In genomic region chr17:80447790-80448189, GRCh38 we compare ENCODE assay signal across 26 cellular contexts. TPM values are rescaled to one million over a fixed set of nuclear protein-coding genes. Genes with fewer than 3 reads are reported as not detected.
"Had no signal": no experiment of that assay in that cellular context is flagged by ENCODE, and none has a peak within 500 bp of the region (broad histone marks: within the 10 kb centered on the region; RNA-seq: fewer than 3 reads in every experiment).

No MANE protein-coding gene starts in this region.

- H3K27me3 Mint-ChIP-seq: activated CD4-positive, alpha-beta T cell treated with anti-CD3 and anti-CD28 coated beads for 36 hours; activated naive CD4-positive, alpha-beta T cell treated with anti-CD3 and anti-CD28 coated beads, Interleukin-2, amount 50 U/mL, for 24 hours; activated T-cell treated with anti-CD3 and anti-CD28 coated beads, Interleukin-2, amount 50 U/mL, for 24 hours had no signal

- H3K27ac Mint-ChIP-seq: activated CD4-positive, alpha-beta T cell treated with anti-CD3 and anti-CD28 coated beads for 36 hours; activated CD4-positive, alpha-beta T cell treated with anti-CD3 and anti-CD28 coated beads, Interleukin-2, amount 10 ng/mL, durations not matched to agents 7 days and 5 days; activated CD8-positive, alpha-beta T cell treated with anti-CD3 and anti-CD28 coated beads, Interleukin-2, amount 10 ng/mL, durations not matched to agents 7 days and 5 days; activated naive CD4-positive, alpha-beta T cell treated with anti-CD3 and anti-CD28 coated beads, Interleukin-2, amount 50 U/mL, for 24 hours; activated naive CD8-positive, alpha-beta T cell treated with anti-CD3 and anti-CD28 coated beads, Interleukin-2, amount 10 ng/mL, durations not matched to agents 7 days and 5 days; activated T-cell treated with anti-CD3 and anti-CD28 coated beads, Interleukin-2, amount 50 U/mL, for 24 hours; activated T-helper 2 cell treated with anti-CD3 and anti-CD28 coated beads, Interferon-gamma antibody, Interleukin-2, Interleukin-4, amounts not matched to agents 10 μg/mL and 5 μg/mL and 100 μg/mL, durations not matched to agents 14 hours and 24 hours and 36 hours; WTC11 had no signal

- H3K4me3 Mint-ChIP-seq: activated CD4-positive, alpha-beta T cell treated with anti-CD3 and anti-CD28 coated beads for 36 hours; activated CD4-positive, alpha-beta T cell treated with anti-CD3 and anti-CD28 coated beads, Interleukin-2, amount 10 ng/mL, durations not matched to agents 7 days and 5 days; activated CD8-positive, alpha-beta T cell treated with anti-CD3 and anti-CD28 coated beads, Interleukin-2, amount 10 ng/mL, durations not matched to agents 7 days and 5 days; activated naive CD4-positive, alpha-beta T cell treated with anti-CD3 and anti-CD28 coated beads, Interleukin-2, amount 50 U/mL, for 24 hours; activated naive CD8-positive, alpha-beta T cell treated with anti-CD3 and anti-CD28 coated beads, Interleukin-2, amount 10 ng/mL, durations not matched to agents 7 days and 5 days; activated T-cell treated with anti-CD3 and anti-CD28 coated beads, Interleukin-2, amount 50 U/mL, for 24 hours; WTC11 had no signal

- H3K36me3 ChIP-seq: ascending aorta, SJCRH30 had no signal

- ATAC-seq: activated CD4-positive, alpha-beta T cell treated with anti-CD3 and anti-CD28 coated beads for 36 hours; activated CD4-positive, CD25-positive, alpha-beta regulatory T cell treated with anti-CD3 and anti-CD28 coated beads, Interleukin-2, amount 50 U/mL, for 24 hours; activated CD8-positive, alpha-beta T cell treated with anti-CD3 and anti-CD28 coated beads, Interleukin-2, amount 10 ng/mL, durations not matched to agents 7 days and 5 days; Panc1; WTC11 had no signal

- H3K4me3 ChIP-seq: ascending aorta, SJCRH30, SK-N-MC had no signal

- H3K36me3 Mint-ChIP-seq: activated naive CD4-positive, alpha-beta T cell treated with anti-CD3 and anti-CD28 coated beads, Interleukin-2, amount 50 U/mL, for 24 hours; activated naive CD8-positive, alpha-beta T cell treated with anti-CD3 and anti-CD28 coated beads, Interleukin-2, amount 10 ng/mL, durations not matched to agents 7 days and 5 days; WTC11 had no signal

- H3K27ac ChIP-seq: ascending aorta, SJCRH30, SK-N-MC had no signal

- H3K9me3 Mint-ChIP-seq: activated CD4-positive, alpha-beta T cell treated with anti-CD3 and anti-CD28 coated beads, Interleukin-2, amount 10 ng/mL, durations not matched to agents 7 days and 5 days; activated naive CD4-positive, alpha-beta T cell treated with anti-CD3 and anti-CD28 coated beads, Interleukin-2, amount 50 U/mL, for 24 hours; activated naive CD8-positive, alpha-beta T cell treated with anti-CD3 and anti-CD28 coated beads, Interleukin-2, amount 10 ng/mL, durations not matched to agents 7 days and 5 days; activated T-cell treated with anti-CD3 and anti-CD28 coated beads, Interleukin-2, amount 50 U/mL, for 24 hours; activated T-helper 2 cell treated with anti-CD3 and anti-CD28 coated beads, Interferon-gamma antibody, Interleukin-2, Interleukin-4, amounts not matched to agents 10 μg/mL and 5 μg/mL and 100 μg/mL, durations not matched to agents 14 hours and 24 hours and 36 hours; WTC11 had no signal

- H3K27me3 ChIP-seq: ascending aorta had no signal

- DNase-seq: activated CD4-positive, alpha-beta T cell treated with anti-CD3 and anti-CD28 coated beads for 36 hours; activated CD4-positive, alpha-beta T cell treated with anti-CD3 and anti-CD28 coated beads, Interleukin-2, amount 10 ng/mL, durations not matched to agents 7 days and 5 days; activated CD4-positive, alpha-beta T cell treated with anti-CD3 and anti-CD28 coated beads, Interleukin-2, amount 50 U/mL, for 48 hours; activated CD8-positive, alpha-beta T cell treated with anti-CD3 and anti-CD28 coated beads, Interleukin-2, amount 10 ng/mL, durations not matched to agents 7 days and 5 days; activated gamma-delta T cell; activated naive CD4-positive, alpha-beta T cell treated with Interleukin-2 at 50 U/mL for 16 hours; activated naive CD8-positive, alpha-beta T cell treated with anti-CD3 and anti-CD28 coated beads, Interleukin-2, amount 10 ng/mL, durations not matched to agents 7 days and 5 days; activated T-cell treated with anti-CD3 and anti-CD28 coated beads, Interleukin-2, amount 50 U/mL, for 24 hours; cerebellar nuclear complex; NCI-H1105; NCI-H1417 treated with DMSO at 0.1 percent for 48 hours; NCI-H1694; NCI-H1930; NCI-H2081 treated with DMSO at 0.1 percent for 48 hours; NCI-H226; NCI-H446 treated with DMSO at 0.1 percent for 48 hours; RPMI8226; SJCRH30; T1000 had no signal

- H3K4me1 Mint-ChIP-seq: activated CD4-positive, alpha-beta T cell treated with anti-CD3 and anti-CD28 coated beads for 36 hours; activated naive CD4-positive, alpha-beta T cell treated with anti-CD3 and anti-CD28 coated beads, Interleukin-2, amount 50 U/mL, for 24 hours; WTC11 had no signal

- H3K4me1 ChIP-seq: SJCRH30 had no signal

- H3K9me3 ChIP-seq: ascending aorta, SJCRH30 had no signal

RNA-seq across cellular contexts. Expression of gene NPTX1, which starts 28.6 kb away (rescaled TPM):
- total RNA-seq: ascending aorta, SJCRH30 had no signal
